ENCODE assay signal across 1 cellular context in the genomic region with DNA sequence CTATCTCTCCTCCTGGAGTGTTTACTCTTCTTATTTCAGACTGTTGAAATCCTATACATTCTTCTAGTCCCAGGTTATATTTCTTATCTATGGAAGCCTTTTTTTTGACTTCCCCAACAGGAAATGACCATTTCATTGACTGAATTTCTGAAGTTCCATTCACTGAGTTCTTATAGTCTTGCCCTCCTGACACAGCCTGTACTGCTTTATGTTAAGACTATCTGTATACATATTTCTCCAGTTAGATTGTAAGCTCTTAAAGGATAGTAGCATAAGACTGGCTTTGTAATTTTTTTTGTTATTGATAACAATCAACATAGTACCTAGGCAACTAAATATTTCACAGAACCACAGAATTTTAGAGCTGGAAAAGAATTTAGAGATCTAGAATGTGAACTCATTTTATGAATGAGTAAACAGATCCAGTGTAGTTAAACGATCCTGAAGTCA.
TF ChIP-seq lines count a peak whose summit lies in the region.

No MANE protein-coding gene starts in this region.

TF ChIP-seq in WTC11, 78 proteins besides CTCF, POLR2A, EP300 and RAD21 (continued from another document):
- TF ChIP-seq, protein P1, sequence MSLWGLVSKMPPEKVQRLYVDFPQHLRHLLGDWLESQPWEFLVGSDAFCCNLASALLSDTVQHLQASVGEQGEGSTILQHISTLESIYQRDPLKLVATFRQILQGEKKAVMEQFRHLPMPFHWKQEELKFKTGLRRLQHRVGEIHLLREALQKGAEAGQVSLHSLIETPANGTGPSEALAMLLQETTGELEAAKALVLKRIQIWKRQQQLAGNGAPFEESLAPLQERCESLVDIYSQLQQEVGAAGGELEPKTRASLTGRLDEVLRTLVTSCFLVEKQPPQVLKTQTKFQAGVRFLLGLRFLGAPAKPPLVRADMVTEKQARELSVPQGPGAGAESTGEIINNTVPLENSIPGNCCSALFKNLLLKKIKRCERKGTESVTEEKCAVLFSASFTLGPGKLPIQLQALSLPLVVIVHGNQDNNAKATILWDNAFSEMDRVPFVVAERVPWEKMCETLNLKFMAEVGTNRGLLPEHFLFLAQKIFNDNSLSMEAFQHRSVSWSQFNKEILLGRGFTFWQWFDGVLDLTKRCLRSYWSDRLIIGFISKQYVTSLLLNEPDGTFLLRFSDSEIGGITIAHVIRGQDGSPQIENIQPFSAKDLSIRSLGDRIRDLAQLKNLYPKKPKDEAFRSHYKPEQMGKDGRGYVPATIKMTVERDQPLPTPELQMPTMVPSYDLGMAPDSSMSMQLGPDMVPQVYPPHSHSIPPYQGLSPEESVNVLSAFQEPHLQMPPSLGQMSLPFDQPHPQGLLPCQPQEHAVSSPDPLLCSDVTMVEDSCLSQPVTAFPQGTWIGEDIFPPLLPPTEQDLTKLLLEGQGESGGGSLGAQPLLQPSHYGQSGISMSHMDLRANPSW (CRISPR knock-in tag; conservative IDR thresholded peaks at IDR 0.05; ENCODE audit: low read depth) = no peak
- TF ChIP-seq, protein P2, sequence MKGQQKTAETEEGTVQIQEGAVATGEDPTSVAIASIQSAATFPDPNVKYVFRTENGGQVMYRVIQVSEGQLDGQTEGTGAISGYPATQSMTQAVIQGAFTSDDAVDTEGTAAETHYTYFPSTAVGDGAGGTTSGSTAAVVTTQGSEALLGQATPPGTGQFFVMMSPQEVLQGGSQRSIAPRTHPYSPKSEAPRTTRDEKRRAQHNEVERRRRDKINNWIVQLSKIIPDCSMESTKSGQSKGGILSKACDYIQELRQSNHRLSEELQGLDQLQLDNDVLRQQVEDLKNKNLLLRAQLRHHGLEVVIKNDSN (CRISPR knock-in tag; IDR thresholded peaks at IDR 0.05) = no peak
- TF ChIP-seq ZNF671 (CRISPR knock-in tag; IDR thresholded peaks at IDR 0.05) = no peak
- TF ChIP-seq, protein P3, sequence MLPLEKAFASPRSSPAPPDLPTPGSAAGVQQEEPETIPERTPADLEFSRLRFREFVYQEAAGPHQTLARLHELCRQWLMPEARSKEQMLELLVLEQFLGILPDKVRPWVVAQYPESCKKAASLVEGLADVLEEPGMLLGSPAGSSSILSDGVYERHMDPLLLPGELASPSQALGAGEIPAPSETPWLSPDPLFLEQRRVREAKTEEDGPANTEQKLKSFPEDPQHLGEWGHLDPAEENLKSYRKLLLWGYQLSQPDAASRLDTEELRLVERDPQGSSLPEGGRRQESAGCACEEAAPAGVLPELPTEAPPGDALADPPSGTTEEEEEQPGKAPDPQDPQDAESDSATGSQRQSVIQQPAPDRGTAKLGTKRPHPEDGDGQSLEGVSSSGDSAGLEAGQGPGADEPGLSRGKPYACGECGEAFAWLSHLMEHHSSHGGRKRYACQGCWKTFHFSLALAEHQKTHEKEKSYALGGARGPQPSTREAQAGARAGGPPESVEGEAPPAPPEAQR (CRISPR knock-in tag; IDR thresholded peaks at IDR 0.05) = no peak
- TF ChIP-seq, protein P4, sequence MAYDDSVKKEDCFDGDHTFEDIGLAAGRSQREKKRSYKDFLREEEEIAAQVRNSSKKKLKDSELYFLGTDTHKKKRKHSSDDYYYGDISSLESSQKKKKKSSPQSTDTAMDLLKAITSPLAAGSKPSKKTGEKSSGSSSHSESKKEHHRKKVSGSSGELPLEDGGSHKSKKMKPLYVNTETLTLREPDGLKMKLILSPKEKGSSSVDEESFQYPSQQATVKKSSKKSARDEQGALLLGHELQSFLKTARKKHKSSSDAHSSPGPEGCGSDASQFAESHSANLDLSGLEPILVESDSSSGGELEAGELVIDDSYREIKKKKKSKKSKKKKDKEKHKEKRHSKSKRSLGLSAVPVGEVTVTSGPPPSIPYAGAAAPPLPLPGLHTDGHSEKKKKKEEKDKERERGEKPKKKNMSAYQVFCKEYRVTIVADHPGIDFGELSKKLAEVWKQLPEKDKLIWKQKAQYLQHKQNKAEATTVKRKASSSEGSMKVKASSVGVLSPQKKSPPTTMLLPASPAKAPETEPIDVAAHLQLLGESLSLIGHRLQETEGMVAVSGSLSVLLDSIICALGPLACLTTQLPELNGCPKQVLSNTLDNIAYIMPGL (CRISPR knock-in tag; IDR thresholded peaks at IDR 0.05) = no peak
- no peak for TF ChIP-seq GTF2I (CRISPR knock-in tag; conservative IDR thresholded peaks at IDR 0.05)
- TF ChIP-seq ZNF416 (CRISPR knock-in tag; IDR thresholded peaks at IDR 0.05) = no peak
- TF ChIP-seq, protein P5, sequence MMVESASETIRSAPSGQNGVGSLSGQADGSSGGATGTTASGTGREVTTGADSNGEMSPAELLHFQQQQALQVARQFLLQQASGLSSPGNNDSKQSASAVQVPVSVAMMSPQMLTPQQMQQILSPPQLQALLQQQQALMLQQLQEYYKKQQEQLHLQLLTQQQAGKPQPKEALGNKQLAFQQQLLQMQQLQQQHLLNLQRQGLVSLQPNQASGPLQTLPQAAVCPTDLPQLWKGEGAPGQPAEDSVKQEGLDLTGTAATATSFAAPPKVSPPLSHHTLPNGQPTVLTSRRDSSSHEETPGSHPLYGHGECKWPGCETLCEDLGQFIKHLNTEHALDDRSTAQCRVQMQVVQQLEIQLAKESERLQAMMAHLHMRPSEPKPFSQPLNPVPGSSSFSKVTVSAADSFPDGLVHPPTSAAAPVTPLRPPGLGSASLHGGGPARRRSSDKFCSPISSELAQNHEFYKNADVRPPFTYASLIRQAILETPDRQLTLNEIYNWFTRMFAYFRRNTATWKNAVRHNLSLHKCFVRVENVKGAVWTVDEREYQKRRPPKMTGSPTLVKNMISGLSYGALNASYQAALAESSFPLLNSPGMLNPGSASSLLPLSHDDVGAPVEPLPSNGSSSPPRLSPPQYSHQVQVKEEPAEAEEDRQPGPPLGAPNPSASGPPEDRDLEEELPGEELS (CRISPR knock-in tag; IDR thresholded peaks at IDR 0.05) = no peak
- TF ChIP-seq, protein P6, sequence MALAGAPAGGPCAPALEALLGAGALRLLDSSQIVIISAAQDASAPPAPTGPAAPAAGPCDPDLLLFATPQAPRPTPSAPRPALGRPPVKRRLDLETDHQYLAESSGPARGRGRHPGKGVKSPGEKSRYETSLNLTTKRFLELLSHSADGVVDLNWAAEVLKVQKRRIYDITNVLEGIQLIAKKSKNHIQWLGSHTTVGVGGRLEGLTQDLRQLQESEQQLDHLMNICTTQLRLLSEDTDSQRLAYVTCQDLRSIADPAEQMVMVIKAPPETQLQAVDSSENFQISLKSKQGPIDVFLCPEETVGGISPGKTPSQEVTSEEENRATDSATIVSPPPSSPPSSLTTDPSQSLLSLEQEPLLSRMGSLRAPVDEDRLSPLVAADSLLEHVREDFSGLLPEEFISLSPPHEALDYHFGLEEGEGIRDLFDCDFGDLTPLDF (CRISPR knock-in tag; IDR thresholded peaks at IDR 0.05) = no peak
- no peak for TF ChIP-seq IRF2 (CRISPR knock-in tag; IDR thresholded peaks at IDR 0.05; ENCODE audit: borderline replicate concordance, low read depth)
- no peak for TF ChIP-seq CREM (CRISPR knock-in tag; IDR thresholded peaks at IDR 0.05)
- TF ChIP-seq MYBL2 (CRISPR knock-in tag; IDR thresholded peaks at IDR 0.05) = no peak
- no peak for TF ChIP-seq KAT7 (CRISPR knock-in tag; IDR thresholded peaks at IDR 0.05; ENCODE audit: borderline replicate concordance)
